Comparison of ENCODE assay signal across 8 cellular contexts in the genomic region with DNA sequence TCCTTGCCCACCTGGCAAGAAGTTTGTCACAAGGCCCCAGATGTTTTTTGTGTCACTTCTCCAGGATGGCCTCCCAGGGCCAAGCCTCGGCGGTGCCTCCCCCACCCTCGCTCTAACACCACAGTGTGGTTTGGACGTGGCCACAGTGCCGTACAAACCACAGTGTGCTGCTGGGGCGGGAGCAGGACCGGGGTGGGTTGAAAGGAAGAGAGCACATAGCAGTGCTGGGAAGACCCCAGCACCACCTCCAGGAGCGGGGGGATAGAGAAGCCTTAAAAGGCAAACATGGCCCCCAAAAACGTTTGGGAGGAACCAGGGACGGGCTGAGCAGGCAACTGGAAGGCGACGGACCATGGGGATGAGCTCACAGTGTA. TPM values are rescaled to one million over a fixed set of nuclear protein-coding genes. Genes with fewer than 3 reads are reported as not detected.
A peak's percentile ranks its signal among the peaks of the same experiment; 100 is the strongest.
DNase-seq lines count a peak whose midpoint lies in the region; ATAC-seq and TF ChIP-seq lines count a peak whose summit lies in the region.
"Had no signal": no experiment of that assay in that cellular context is flagged by ENCODE, and none has a peak within 500 bp of the region (broad histone marks: within the 10 kb centered on the region; RNA-seq: fewer than 3 reads in every experiment).

No MANE protein-coding gene starts in this region.

- no peaks in the 10 kb centered on the region for H3K9me3 Mint-ChIP-seq in activated naive CD8-positive, alpha-beta T cell (ENCODE audit: low read depth)

- H3K4me3 Mint-ChIP-seq in activated naive CD8-positive, alpha-beta T cell, result peak overlapping the region; percentile 27

- peaks cover 0 to 3% of the 10 kb centered on the region in 2 donors for H3K36me3 ChIP-seq in lung (ENCODE audit: control insufficient read depth in 2 of 2, insufficient read depth in 2 of 2, low read length in 2 of 2)
- H3K36me3 ChIP-seq in stomach smooth muscle (ENCODE audit: control insufficient read depth in 2 of 2, insufficient read depth in 2 of 2, low read length in 2 of 2), result peaks cover 2 to 9% of the 10 kb centered on the region in 2 donors
- no peaks in the 10 kb centered on the region for H3K36me3 ChIP-seq in A673 (ENCODE audit: insufficient read depth, low read length, poor library complexity, severe bottlenecking)

- peak overlapping the region; percentile 94 to 97 for H3K9ac ChIP-seq in stomach smooth muscle (ENCODE audit: low read length in 2 of 2)

- no peaks in the 10 kb centered on the region for H3K27me3 ChIP-seq in lung (ENCODE audit: control insufficient read depth, insufficient read depth)
- H3K27me3 ChIP-seq in stomach smooth muscle (ENCODE audit: control insufficient read depth in 1 of 2, insufficient read depth in 2 of 2, low read length in 2 of 2), result peaks cover 11 to 12% of the 10 kb centered on the region in 2 donors
- no peaks in the 10 kb centered on the region for H3K27me3 ChIP-seq in A673 (replicated peaks; ENCODE audit: insufficient read depth, low read depth, low read length, poor library complexity)

- no peaks in the 10 kb centered on the region for H3K27me3 Mint-ChIP-seq in activated naive CD8-positive, alpha-beta T cell

- TF ChIP-seq CTCF in lung (IDR thresholded peaks at IDR 0.05; ENCODE audit: control extremely low read depth, extremely low read depth), result no peak
- TF ChIP-seq CTCF in A673 (conservative IDR thresholded peaks at IDR 0.05; ENCODE audit: low read depth, low read length), result no peak

- peak overlapping the region; percentile 88 to 95 for H3K27ac ChIP-seq in lung (ENCODE audit: low read depth in 1 of 2, low read length in 1 of 2)
- peak overlapping the region; percentile 94 for H3K27ac ChIP-seq in stomach smooth muscle (ENCODE audit: low read length)
- H3K27ac ChIP-seq in A673 (ENCODE audit: low read depth, low read length, poor library complexity, severe bottlenecking), result no peak overlapping the region

- H3K27ac Mint-ChIP-seq in activated naive CD8-positive, alpha-beta T cell, result peak overlapping the region; percentile 34

- ATAC-seq in lung (ENCODE audit: insufficient read depth, low FRiP score), result no peak
- ATAC-seq in GM18498 (IDR thresholded peaks at IDR 0.05; ENCODE audit: unreplicated experiment), result no peak

- H3K9me3 ChIP-seq in lung (ENCODE audit: control insufficient read depth in 2 of 2, insufficient read depth in 1 of 2, low read length in 1 of 2) (no peaks in the 10 kb centered on the region), stomach smooth muscle (ENCODE audit: control insufficient read depth in 2 of 2, low read length in 2 of 2) (no peaks in the 10 kb centered on the region), A673 (ENCODE audit: low read depth, low read length, poor library complexity, severe bottlenecking) (no peaks in the 10 kb centered on the region)

- intact Hi-C loops in A673 (cut with micrococcal nuclease; ENCODE audit: unreplicated experiment), result no loop called here

- H3K4me3 ChIP-seq in lung, result no peak overlapping the region
- H3K4me3 ChIP-seq in stomach smooth muscle (ENCODE audit: low read length in 2 of 2), result peak overlapping the region; percentile 93 to 99
- H3K4me3 ChIP-seq in A673 (ENCODE audit: low read depth, low read length, poor library complexity, severe bottlenecking), result no peak overlapping the region

- BruUV-seq in A673 (replicated peaks; lab: Mats Ljungman, UMichigan), result no TSS peak

- 47 to 62% methylated on average over 12 of the region's 12 CpGs for WGBS in lung, 2 donors

- H3K4me1 ChIP-seq in lung (ENCODE audit: control insufficient read depth in 2 of 2, insufficient read depth in 2 of 2, low read length in 2 of 2) (peaks cover 9 to 16% of the 10 kb centered on the region in 2 donors), stomach smooth muscle (ENCODE audit: control insufficient read depth, insufficient read depth, low read length) (peaks cover 71% of the 10 kb centered on the region), A673 (ENCODE audit: insufficient read depth, low read length, poor library complexity, severe bottlenecking) (peaks cover 24% of the 10 kb centered on the region)

- H3K36me3 Mint-ChIP-seq in activated naive CD8-positive, alpha-beta T cell, result peaks cover 8% of the 10 kb centered on the region

- POLR2A ChIA-PET in A673 (lab: Charles Lee; ENCODE audit: low non-redundant PET), result no interaction called here

- CTCF ChIA-PET in A673 (lab: Charles Lee), result no interaction called here

- DNase-seq in OCI-M1 (lab: John Stamatoyannopoulos, UW) (peak; percentile 90), lung (ENCODE audit: low spot score) (no peak), A673 (ENCODE audit: low spot score) (no peak), T1000 (lab: John Stamatoyannopoulos, UW) (no peak)
- DNase-seq: stimulated activated CD4-positive, alpha-beta T cell treated with anti-CD3 and anti-CD28 coated beads, Interleukin-2, amount 100 ng/mL, for 48 hours had no signal

- H3K4me1 Mint-ChIP-seq in activated naive CD8-positive, alpha-beta T cell (ENCODE audit: low read depth), result peaks cover 54% of the 10 kb centered on the region

RNA-seq across cellular contexts. Expression of a gene that starts 5.0 kb away (rescaled TPM):
- total RNA-seq in lung, result 10 to 100 TPM; 15.6 to 55.6 TPM
- polyA plus RNA-seq in lung, result 10 to 100 TPM; 14.5 to 15.4 TPM
- 0.44 and 0.58 TPM in 2 replicates for total RNA-seq in A673 (2021)

RNA-seq across cellular contexts. Expression of a gene that starts 5.4 kb away (rescaled TPM):
- total RNA-seq in lung (100 to 1,000 TPM; 118 to 270 TPM), A673 (2021) (246 and 258 TPM in 2 replicates)
- polyA plus RNA-seq in lung, result 100 to 1,000 TPM; 528 to 550 TPM

RNA-seq across cellular contexts. Expression of a gene that starts 18.0 kb away (rescaled TPM):
- 10 to 100 TPM in 1 of 2 donors, 1 to 10 TPM in 1; 1.3 to 23.6 TPM for total RNA-seq in lung
- 1 to 10 TPM; 4.8 to 7.9 TPM for polyA plus RNA-seq in lung
- 11.7 and 15.5 TPM in 2 replicates for total RNA-seq in A673 (2021)

RNA-seq across cellular contexts. Expression of a gene that starts 22.0 kb away (rescaled TPM):
- under 1 TPM; 0.21 to 0.68 TPM for total RNA-seq in lung
- under 1 TPM; 0.22 to 0.95 TPM for polyA plus RNA-seq in lung
- not detected in 2 replicates for total RNA-seq in A673 (2021)

RNA-seq across cellular contexts. Expression of a gene that starts 26.1 kb away (rescaled TPM):
- total RNA-seq in lung (1 to 10 TPM; 5.5 to 7.5 TPM), A673 (2021) (0.47 and 1.3 TPM in 2 replicates)
- 1 to 10 TPM; 1.9 to 8.9 TPM for polyA plus RNA-seq in lung

Comparison
In these comparisons a context has a peak if more than half of its experiments do, and no peak if none do; other contexts are left out.
1. H3K4me3 ChIP-seq: peak in stomach smooth muscle (2 of 2); none in lung (single experiment) and A673 (single experiment).
2. RNA of a gene that starts 5.0 kb away (total RNA-seq): 15.6 to 55.6 TPM in lung; 0.44 to 0.58 TPM in A673; every median in the first group is over 10 times any median in the second.